ENCODE assay signal across 1 cellular context in genomic region chr6:43052225-43052841, GRCh38.
TF ChIP-seq lines count a peak whose summit lies in the region.

No MANE protein-coding gene starts in this region.

TF ChIP-seq in WTC11, 78 proteins besides CTCF, POLR2A, EP300 and RAD21 (continued from another document):
- no peak for TF ChIP-seq CBFB (CRISPR knock-in tag; IDR thresholded peaks at IDR 0.05; ENCODE audit: low read depth)
- TF ChIP-seq SMAD3 (CRISPR knock-in tag; IDR thresholded peaks at IDR 0.05; ENCODE audit: borderline replicate concordance), result no peak
- TF ChIP-seq NR1H2 (CRISPR knock-in tag; IDR thresholded peaks at IDR 0.05), result no peak
TF ChIP-seq in WTC11: peak in this region for 0.
